In the genomic region with DNA sequence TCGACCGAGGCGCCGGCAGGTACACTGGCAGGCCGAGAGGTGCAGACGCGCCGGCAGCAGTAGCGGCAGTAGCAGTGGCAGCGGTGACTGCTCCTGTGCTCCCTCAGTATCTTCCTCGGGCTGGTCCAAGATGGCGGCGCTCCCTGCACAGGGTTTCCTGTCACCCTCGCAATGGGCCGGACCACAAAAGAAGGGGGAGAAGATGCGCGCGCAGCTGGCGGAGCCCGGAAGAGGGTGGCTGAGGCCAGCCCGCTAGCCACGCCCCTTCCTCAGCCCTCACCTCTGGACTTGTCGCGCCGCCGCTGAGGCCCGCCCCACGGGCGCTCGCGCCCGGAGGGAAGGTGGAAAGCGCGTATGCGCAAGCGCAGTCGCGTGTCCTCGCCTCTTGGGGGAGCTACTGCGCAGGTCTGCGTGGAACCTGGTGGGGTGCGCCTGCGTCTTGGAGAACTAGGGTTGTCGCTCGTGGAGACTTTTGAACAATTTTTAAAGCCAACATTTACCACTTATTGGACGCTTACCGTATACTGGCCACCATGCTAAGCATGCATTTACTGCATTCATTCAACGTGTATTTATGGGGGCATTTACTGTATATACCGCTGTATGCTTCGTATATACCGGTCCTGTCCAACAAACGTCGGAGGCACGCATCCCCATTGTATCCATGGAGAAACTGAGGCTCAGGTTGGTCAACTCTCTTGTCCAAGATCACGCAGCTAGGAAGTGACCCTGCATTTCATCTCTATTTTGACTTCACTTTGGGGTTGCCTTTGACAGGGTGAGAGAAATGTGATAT, we compare ENCODE assay signal across 8 cellular contexts. TPM values are rescaled to one million over a fixed set of nuclear protein-coding genes. Genes with fewer than 3 reads are reported as not detected.
DNase-seq lines count a peak whose midpoint lies in the region; ATAC-seq and TF ChIP-seq lines count a peak whose summit lies in the region.

A gene (minus strand): TSS at position 132 of the 796 bp plus-strand sequence. CDS start 8,457 bp downstream, outside the sequence.

- peaks cover 45% of the 10 kb centered on the region for H3K4me1 ChIP-seq in CD4-positive, CD25-positive, alpha-beta regulatory T cell (ENCODE audit: control insufficient read depth, insufficient read depth, low read length, poor library complexity, severe bottlenecking)
- peaks cover 23 to 43% of the 10 kb centered on the region in 2 donors for H3K4me1 ChIP-seq in left lung

- DNase-seq in CD4-positive, CD25-positive, alpha-beta regulatory T cell = peak; percentile 99 to 100 (median 100)
- DNase-seq in NCI-H748 treated with DMSO at 0.1 percent for 48 hours (lab: John Stamatoyannopoulos, UW) (peak; percentile 99), left lung (peak; percentile 100)
- peak; percentile 99 to 100 for DNase-seq in activated CD4-positive, alpha-beta T cell treated with anti-CD3 and anti-CD28 coated beads, Interleukin-2, amount 50 U/mL, for 24 hours (ENCODE audit: low read depth in 1 of 2, low spot score in 1 of 2)
- DNase-seq in stimulated activated CD4-positive, alpha-beta T cell treated with anti-CD3 and anti-CD28 coated beads, Interleukin-2, amount 100 ng/mL, for 48 hours = peak; percentile 100

- no peaks in the 10 kb centered on the region for H3K36me3 Mint-ChIP-seq in CD4-positive, CD25-positive, alpha-beta regulatory T cell
- peaks cover 14% of the 10 kb centered on the region for H3K36me3 Mint-ChIP-seq in dendritic cell treated with granulocyte-macrophage colony-stimulating factor and Interleukin-4, amounts not matched to agents 40 ng/mL and 50 ng/mL, for 4 days (ENCODE audit: low read depth)

- TF ChIP-seq CTCF in left lung (IDR thresholded peaks at IDR 0.05) = peak; percentile 25 to 75

- H3K4me3 ChIP-seq in CD4-positive, CD25-positive, alpha-beta regulatory T cell (ENCODE audit: low read depth, low read length) = peak within 1 kb of the TSS; percentile 97
- H3K4me3 ChIP-seq in left lung = peak within 1 kb of the TSS; percentile 66 to 77

- no peaks in the 10 kb centered on the region for H3K36me3 ChIP-seq in CD4-positive, CD25-positive, alpha-beta regulatory T cell (ENCODE audit: control insufficient read depth, insufficient read depth, low read length)
- no peaks in the 10 kb centered on the region for H3K36me3 ChIP-seq in left lung

- H3K4me3 Mint-ChIP-seq in CD4-positive, CD25-positive, alpha-beta regulatory T cell = peak within 1 kb of the TSS; percentile 94 to 98 (median 96)
- H3K4me3 Mint-ChIP-seq in dendritic cell treated with granulocyte-macrophage colony-stimulating factor and Interleukin-4, amounts not matched to agents 40 ng/mL and 50 ng/mL, for 4 days = peak within 1 kb of the TSS; percentile 93

- peaks cover 6% of the 10 kb centered on the region for H3K27me3 Mint-ChIP-seq in CD4-positive, CD25-positive, alpha-beta regulatory T cell
- no peaks in the 10 kb centered on the region for H3K27me3 Mint-ChIP-seq in dendritic cell treated with granulocyte-macrophage colony-stimulating factor and Interleukin-4, amounts not matched to agents 40 ng/mL and 50 ng/mL, for 4 days

- H3K27ac ChIP-seq in CD4-positive, CD25-positive, alpha-beta regulatory T cell (ENCODE audit: insufficient read depth, low read length, poor library complexity, severe bottlenecking) = peak within 1 kb of the TSS; percentile 93
- H3K27ac ChIP-seq in left lung = peak within 1 kb of the TSS; percentile 92 to 95

- H3K9me3 ChIP-seq in CD4-positive, CD25-positive, alpha-beta regulatory T cell (ENCODE audit: control insufficient read depth in 2 of 2, low read length in 2 of 2) = no peaks in the 10 kb centered on the region
- no peaks in the 10 kb centered on the region for H3K9me3 ChIP-seq in left lung

- H3K9me3 Mint-ChIP-seq in CD4-positive, CD25-positive, alpha-beta regulatory T cell = peaks cover 0 to 1% (median 0%) of the 10 kb centered on the region in 7 donors
- H3K9me3 Mint-ChIP-seq in dendritic cell treated with granulocyte-macrophage colony-stimulating factor and Interleukin-4, amounts not matched to agents 40 ng/mL and 50 ng/mL, for 4 days = no peaks in the 10 kb centered on the region

- intact Hi-C loops in dendritic cell treated with granulocyte-macrophage colony-stimulating factor and Interleukin-4, amounts not matched to agents 40 ng/mL and 50 ng/mL, for 4 days (cut with micrococcal nuclease) = no loop called here
- intact Hi-C loops in left lung (cut with DNase I) = no loop called here

- no peaks in the 10 kb centered on the region for H3K27me3 ChIP-seq in CD4-positive, CD25-positive, alpha-beta regulatory T cell (ENCODE audit: control insufficient read depth, insufficient read depth, low read length)
- no peaks in the 10 kb centered on the region for H3K27me3 ChIP-seq in left lung

- peak within 1 kb of the TSS; percentile 96 to 98 (median 97) for H3K27ac Mint-ChIP-seq in CD4-positive, CD25-positive, alpha-beta regulatory T cell
- peak within 1 kb of the TSS; percentile 90 for H3K27ac Mint-ChIP-seq in dendritic cell treated with granulocyte-macrophage colony-stimulating factor and Interleukin-4, amounts not matched to agents 40 ng/mL and 50 ng/mL, for 4 days

- ATAC-seq in CD4-positive, CD25-positive, alpha-beta regulatory T cell (ENCODE audit: low read depth in 2 of 2) = peak; percentile 88 to 90
- ATAC-seq in GM19395 (IDR thresholded peaks at IDR 0.05; ENCODE audit: unreplicated experiment) (peak; percentile 87), HG03565 (IDR thresholded peaks at IDR 0.05; ENCODE audit: unreplicated experiment) (peak; percentile 80), left lung (peak; percentile 93)

- peaks cover 36 to 60% (median 47%) of the 10 kb centered on the region in 4 donors for H3K4me1 Mint-ChIP-seq in CD4-positive, CD25-positive, alpha-beta regulatory T cell
- H3K4me1 Mint-ChIP-seq in dendritic cell treated with granulocyte-macrophage colony-stimulating factor and Interleukin-4, amounts not matched to agents 40 ng/mL and 50 ng/mL, for 4 days (ENCODE audit: low read depth) = peaks cover 56% of the 10 kb centered on the region

RNA-seq across cellular contexts. Expression of the gene that starts here (rescaled TPM):
- total RNA-seq in CD4-positive, CD25-positive, alpha-beta regulatory T cell = 56.8 TPM
- 10 to 100 TPM; 36.8 to 54.7 (median 45.1) TPM for polyA plus RNA-seq in CD4-positive, CD25-positive, alpha-beta regulatory T cell
- total RNA-seq in left lung = 100 to 1,000 TPM in 1 of 2 donors, 10 to 100 TPM in 1; 94.1 to 111 TPM

Comparison
In these comparisons a context has a peak if more than half of its experiments do, and no peak if none do; other contexts are left out.
1. Peak in every context shown above with its lines: DNase-seq, ATAC-seq, H3K4me3 ChIP-seq and H3K27ac ChIP-seq.